In the genomic region with DNA sequence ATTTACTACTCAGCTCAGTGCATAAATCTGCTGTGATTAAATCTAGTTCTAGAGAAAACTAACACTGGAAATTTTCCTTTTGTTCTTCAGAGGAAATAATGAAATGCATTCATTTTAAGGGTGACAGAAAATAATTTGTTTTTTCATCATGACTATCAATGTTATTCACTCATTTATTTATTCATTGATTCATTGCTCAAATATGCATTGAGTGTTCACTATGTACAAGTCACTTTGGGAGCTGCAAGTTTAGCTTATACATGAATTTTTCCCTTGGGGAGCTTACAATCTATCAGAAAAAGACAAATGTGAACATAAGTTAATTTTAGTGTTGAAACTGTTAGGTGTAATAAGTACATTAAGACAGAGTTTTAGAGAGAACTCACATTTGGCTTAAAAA, we compare ENCODE assay signal across 19 cellular contexts.
A peak's percentile ranks its signal among the peaks of the same experiment; 100 is the strongest.
DNase-seq lines count a peak whose midpoint lies in the region; ATAC-seq and TF ChIP-seq lines count a peak whose summit lies in the region.
"Had no signal": no experiment of that assay in that cellular context is flagged by ENCODE, and none has a peak within 500 bp of the region (broad histone marks: within the 10 kb centered on the region; RNA-seq: fewer than 3 reads in every experiment).

No MANE protein-coding gene starts in this region.

- TF ChIP-seq CTCF in epithelial cell of esophagus (IDR thresholded peaks at IDR 0.05; ENCODE audit: insufficient read depth, low read depth, low read length, missing control alignments) (no peak), body of pancreas (IDR thresholded peaks at IDR 0.05) (no peak), Calu3 (IDR thresholded peaks at IDR 0.05; ENCODE audit: unreplicated experiment) (no peak)

- intact Hi-C loops in body of pancreas (cut with DNase I) (no loop called here), Calu3 (cut with micrococcal nuclease; ENCODE audit: unreplicated experiment) (no loop called here)

- H3K4me3 ChIP-seq in ACC112 (ENCODE audit: low read depth, low read length) (peak overlapping the region; percentile 46; the same call in 1 of the 2 replicates), epithelial cell of esophagus (ENCODE audit: low read length) (no peak overlapping the region), body of pancreas (no peak overlapping the region)
- H3K4me3 ChIP-seq: A549, GM12878, GM23248 had no signal

- H3K36me3 ChIP-seq in ACC112 (ENCODE audit: insufficient read depth, low read length) (0 out of 2 replicates have a peak, but pooled peaks cover 3% of the 10 kb centered on the region), body of pancreas (replicated peaks in 1 of 2; ENCODE audit: insufficient read depth in 1 of 2, low read depth in 2 of 2) (no peaks in the 10 kb centered on the region)

- H3K36me3 Mint-ChIP-seq in Calu3 (ENCODE audit: insufficient read depth, unreplicated experiment) = no peaks in the 10 kb centered on the region
- H3K36me3 Mint-ChIP-seq: CD4-positive, alpha-beta memory T cell had no signal

- no peaks in the 10 kb centered on the region for H3K4me1 Mint-ChIP-seq in Calu3 (ENCODE audit: low read depth, unreplicated experiment)
- H3K4me1 Mint-ChIP-seq: CD4-positive, alpha-beta memory T cell had no signal

- peak overlapping the region; percentile 55 for H3K27ac ChIP-seq in ACC112 (ENCODE audit: low read depth, low read length)
- no peak overlapping the region for H3K27ac ChIP-seq in body of pancreas
- H3K27ac ChIP-seq: A549, GM23248 had no signal

- no peaks in the 10 kb centered on the region for H3K79me2 ChIP-seq in ACC112 (ENCODE audit: control insufficient read depth, insufficient read depth, low read length, unreplicated experiment)

- CTCF ChIA-PET in Calu3 (lab: Charles Lee) = no interaction called here

- no peaks in the 10 kb centered on the region for H3K27me3 ChIP-seq in ACC112 (ENCODE audit: insufficient read depth, low read length)
- no peaks in the 10 kb centered on the region for H3K27me3 ChIP-seq in body of pancreas

- H2AFZ ChIP-seq in ACC112 (ENCODE audit: low read length, unreplicated experiment) = no peak overlapping the region
- H2AFZ ChIP-seq: GM23248 had no signal

- no peaks in the 10 kb centered on the region for H3K27me3 Mint-ChIP-seq in Calu3 (ENCODE audit: unreplicated experiment)
- H3K27me3 Mint-ChIP-seq: CD4-positive, alpha-beta memory T cell had no signal

- no peak overlapping the region for H3K4me3 Mint-ChIP-seq in Calu3 (ENCODE audit: low read depth, unreplicated experiment)
- H3K4me3 Mint-ChIP-seq: CD4-positive, alpha-beta memory T cell had no signal

- DNase-seq in EH (ENCODE audit: low read depth) (peak; percentile 24), NCI-H460 (ENCODE audit: extremely low read depth, low read depth) (peak; percentile 40), epithelial cell of esophagus (ENCODE audit: low read depth) (peak; percentile 8), body of pancreas (no peak), DMS79 treated with DMSO at 0.1 percent for 48 hours (lab: John Stamatoyannopoulos, UW) (no peak), Calu3 (no peak)
- DNase-seq: 8988T; C1 segment of cervical spinal cord; CD4-positive, alpha-beta memory T cell; COR-L47; DMS 273 treated with DMSO at 0.1 percent for 48 hours; DMS79; GDM1; GM23248; H7 had no signal

- no TSS peak for BruUV-seq in Calu3 (replicated peaks; lab: Mats Ljungman, UMichigan)

- no peak for ATAC-seq in body of pancreas
- ATAC-seq: A549, GM12878, HCT116 had no signal

- H3K4me1 ChIP-seq in ACC112 (ENCODE audit: control insufficient read depth, insufficient read depth, low read length, unreplicated experiment) (peaks cover 30% of the 10 kb centered on the region), body of pancreas (no peaks in the 10 kb centered on the region)
- H3K4me1 ChIP-seq: A549 had no signal

- no peak for TF ChIP-seq POLR2A in body of pancreas (IDR thresholded peaks at IDR 0.05)

- no peak overlapping the region for H3K27ac Mint-ChIP-seq in Calu3 (ENCODE audit: unreplicated experiment)
- H3K27ac Mint-ChIP-seq: CD4-positive, alpha-beta memory T cell had no signal

- no peaks in the 10 kb centered on the region for H3K9me3 ChIP-seq in body of pancreas
- H3K9me3 ChIP-seq: A549 had no signal

- no peaks in the 10 kb centered on the region for H3K9me3 Mint-ChIP-seq in Calu3 (ENCODE audit: low read depth, unreplicated experiment)

Comparison
In these comparisons a context has a peak if more than half of its experiments do, and no peak if none do; other contexts are left out.
1. DNase-seq: peak in EH (single experiment), NCI-H460 (single experiment) and epithelial cell of esophagus (single experiment); none in body of pancreas (0 of 4), DMS79 treated with DMSO at 0.1 percent for 48 hours (single experiment) and Calu3 (single experiment).